Comparison of ENCODE assay signal across 8 cellular contexts in genomic region chr11:67583319-67584204, GRCh38. TPM values are rescaled to one million over a fixed set of nuclear protein-coding genes. Genes with fewer than 3 reads are reported as not detected.
DNase-seq lines count a peak whose midpoint lies in the region; ATAC-seq and TF ChIP-seq lines count a peak whose summit lies in the region.

GSTP1 (plus strand) TSS chr11:67583812; CDS start chr11:67583844, 32 bp downstream.

- peaks cover 43% of the 10 kb centered on the region for H3K79me2 ChIP-seq in OCI-LY3 (ENCODE audit: low read length)

- H3K27ac ChIP-seq in OCI-LY3 (ENCODE audit: low read length): peak within 1 kb of the TSS; percentile 65
- peak within 1 kb of the TSS; percentile 93 to 95 for H3K27ac ChIP-seq in mucosa of rectum (ENCODE audit: low read depth in 2 of 2, low read length in 2 of 2)

- DNase-seq in AG09309 (ENCODE audit: low read depth) (peak; percentile 32), activated T-cell treated with anti-CD3 and anti-CD28 coated beads for 1 hour (ENCODE audit: low read depth) (peak; percentile 69), epithelial cell of proximal tubule (ENCODE audit: low read depth) (no peak)
- peak; percentile 51 to 69 for DNase-seq in stimulated activated CD8-positive, alpha-beta memory T cell treated with anti-CD3 and anti-CD28 coated beads, Interleukin-4, amount 100 ng/mL, for 4 hours (ENCODE audit: low read depth in 2 of 2, low spot score in 1 of 2)

- TF ChIP-seq CTCF in AG09309 (IDR thresholded peaks at IDR 0.05; ENCODE audit: control insufficient read depth, insufficient read depth, low read depth, low read length, missing control alignments) (peak; percentile 46), OCI-LY3 (IDR thresholded peaks at IDR 0.05; ENCODE audit: low read depth, low read length) (peak; percentile 74), epithelial cell of proximal tubule (conservative IDR thresholded peaks at IDR 0.05; ENCODE audit: low read depth, low read length) (peak; percentile 59)

- H4K20me1 ChIP-seq in OCI-LY3 (ENCODE audit: insufficient read depth, low read length): peaks cover 12% of the 10 kb centered on the region

- H3K4me1 ChIP-seq in OCI-LY3 (ENCODE audit: low read length): peaks cover 62% of the 10 kb centered on the region
- H3K4me1 ChIP-seq in mucosa of rectum (ENCODE audit: control insufficient read depth in 2 of 2, insufficient read depth in 2 of 2, low read length in 2 of 2): peaks cover 16 to 19% of the 10 kb centered on the region in 2 donors

- H3K27me3 ChIP-seq in OCI-LY3 (ENCODE audit: low read depth, low read length): peaks cover 23% of the 10 kb centered on the region
- H3K27me3 ChIP-seq in mucosa of rectum (ENCODE audit: control insufficient read depth in 2 of 2, insufficient read depth in 2 of 2, low read length in 2 of 2): no peaks in the 10 kb centered on the region

- H3K36me3 ChIP-seq in OCI-LY3 (replicated peaks; ENCODE audit: low read depth, low read length) (peaks cover 40% of the 10 kb centered on the region), mucosa of rectum (ENCODE audit: control insufficient read depth in 2 of 2, insufficient read depth in 2 of 2, low read length in 2 of 2) (peaks cover 5 to 10% of the 10 kb centered on the region in 2 donors)

- H3K9ac ChIP-seq in OCI-LY3 (ENCODE audit: low read length) (peak within 1 kb of the TSS; percentile 86), mucosa of rectum (ENCODE audit: low read depth in 1 of 2, low read length in 2 of 2) (peak within 1 kb of the TSS; percentile 65 to 81)

- H3K9me3 ChIP-seq in OCI-LY3 (ENCODE audit: insufficient read depth, low read length) (peaks cover 7% of the 10 kb centered on the region; the same call in 1 of the 2 replicates), mucosa of rectum (ENCODE audit: control insufficient read depth in 2 of 2, low read length in 2 of 2) (no peaks in the 10 kb centered on the region)

- H3K4me3 ChIP-seq in AG09309 (ENCODE audit: control insufficient read depth, low read depth, low read length) (peak within 1 kb of the TSS; percentile 74), OCI-LY3 (ENCODE audit: low read length) (peak within 1 kb of the TSS; percentile 83), epithelial cell of proximal tubule (ENCODE audit: low read depth, low read length) (peak within 1 kb of the TSS; percentile 69), mucosa of rectum (ENCODE audit: low read length in 2 of 2) (peak within 1 kb of the TSS; percentile 74 to 75)

- peak; percentile 46 for ATAC-seq in GM18861 (IDR thresholded peaks at IDR 0.05; ENCODE audit: unreplicated experiment)
- peak; percentile 55 for ATAC-seq in HG03159 (IDR thresholded peaks at IDR 0.05; ENCODE audit: unreplicated experiment)

- H2AFZ ChIP-seq in OCI-LY3 (ENCODE audit: low read depth, low read length): peak within 1 kb of the TSS; percentile 66; the same call in 1 of the 2 replicates

- H3K4me2 ChIP-seq in OCI-LY3 (ENCODE audit: low read length): peak within 1 kb of the TSS; percentile 87

RNA-seq across cellular contexts. Expression of gene GSTP1, which starts in this region (rescaled TPM):
- total RNA-seq in epithelial cell of proximal tubule: 2,620 and 3,355 TPM in 2 replicates
